ENCODE assay signal across 24 cellular contexts in the genomic region with DNA sequence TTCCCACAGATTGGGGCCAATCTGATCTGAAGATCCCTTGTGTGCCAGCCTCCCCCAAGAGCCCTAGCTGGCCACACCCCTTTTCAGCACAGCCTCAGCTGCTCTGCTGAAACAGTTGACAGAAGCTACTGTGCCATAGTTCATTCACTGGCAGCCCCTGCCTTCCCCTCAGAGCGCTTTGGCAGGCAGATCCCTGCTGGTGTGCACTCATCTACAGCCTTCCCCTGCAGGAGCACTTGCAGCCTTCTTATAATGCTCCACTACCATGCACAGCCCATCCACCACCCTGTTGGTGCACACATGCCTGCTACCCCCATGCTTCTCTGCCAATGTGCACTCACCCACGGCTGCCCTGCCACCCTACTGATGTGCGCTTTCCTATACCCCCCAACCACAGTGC.
DNase-seq lines count a peak whose midpoint lies in the region; FAIRE-seq and TF ChIP-seq lines count a peak whose summit lies in the region.
"Had no signal": no experiment of that assay in that cellular context is flagged by ENCODE, and none has a peak within 500 bp of the region (broad histone marks: within the 10 kb centered on the region; RNA-seq: fewer than 3 reads in every experiment).

No MANE protein-coding gene starts in this region.

- H4K20me1 ChIP-seq in astrocyte (ENCODE audit: insufficient read depth, low read length), result no peaks in the 10 kb centered on the region

- H3K27me3 Mint-ChIP-seq in HFFc6 (ENCODE audit: insufficient read depth) (peaks cover 5% of the 10 kb centered on the region), astrocyte (ENCODE audit: low read depth, unreplicated experiment) (peaks cover 11% of the 10 kb centered on the region)
- H3K27me3 Mint-ChIP-seq: activated CD4-positive, alpha-beta T cell treated with anti-CD3 and anti-CD28 coated beads, Interleukin-2, amount 10 ng/mL, durations not matched to agents 7 days and 5 days; CD4-positive, CD25-positive, alpha-beta regulatory T cell; central memory CD8-positive, alpha-beta T cell; stimulated activated naive CD8-positive, alpha-beta T cell treated with anti-CD3 and anti-CD28 coated beads, Interleukin-15, amount 100 ng/mL, for 72 hours had no signal

- no peak overlapping the region for H4K8ac ChIP-seq in trophoblast cell (ENCODE audit: low read depth, low read length)

- H3K27ac ChIP-seq in astrocyte (ENCODE audit: low read depth, low read length) (no peak overlapping the region), trophoblast cell (ENCODE audit: low read depth, low read length) (no peak overlapping the region)
- H3K27ac ChIP-seq: gastroesophageal sphincter, KMS-11, transverse colon had no signal

- H2AFZ ChIP-seq in astrocyte (ENCODE audit: low read depth, low read length), result no peak overlapping the region
- H2AFZ ChIP-seq in trophoblast cell (ENCODE audit: insufficient read depth, low read length, poor library complexity), result no peak overlapping the region

- H3K4me1 Mint-ChIP-seq in HFFc6 (ENCODE audit: low read depth) (peaks cover 14% of the 10 kb centered on the region), astrocyte (ENCODE audit: low read depth, unreplicated experiment) (peaks cover 9% of the 10 kb centered on the region)
- H3K4me1 Mint-ChIP-seq: activated CD4-positive, alpha-beta T cell treated with anti-CD3 and anti-CD28 coated beads, Interleukin-2, amount 10 ng/mL, durations not matched to agents 7 days and 5 days; CD4-positive, CD25-positive, alpha-beta regulatory T cell; central memory CD8-positive, alpha-beta T cell; stimulated activated naive CD8-positive, alpha-beta T cell treated with anti-CD3 and anti-CD28 coated beads, Interleukin-15, amount 100 ng/mL, for 72 hours had no signal

- H3K4me2 ChIP-seq in astrocyte (ENCODE audit: low read length) (peak overlapping the region; percentile 66), trophoblast cell (ENCODE audit: low read length) (no peak overlapping the region)
- H3K4me2 ChIP-seq: KMS-11 had no signal

- no peak for TF ChIP-seq CTCF in AG04449 (IDR thresholded peaks at IDR 0.05; ENCODE audit: insufficient read depth, low read length, missing control alignments)
- TF ChIP-seq CTCF in HFFc6 (IDR thresholded peaks at IDR 0.05), result no peak
- TF ChIP-seq CTCF in astrocyte (IDR thresholded peaks at IDR 0.05; ENCODE audit: insufficient read depth, low read depth, low read length), result no peak
- TF ChIP-seq CTCF in GM10266 (IDR thresholded peaks at IDR 0.05; ENCODE audit: control insufficient read depth, insufficient read depth, low read depth, missing control alignments), result no peak

- H3K9ac ChIP-seq in astrocyte (ENCODE audit: low read length) (no peak overlapping the region), trophoblast cell (ENCODE audit: low read length) (no peak overlapping the region)
- H3K9ac ChIP-seq: KMS-11 had no signal

- H3K4me3 Mint-ChIP-seq in HFFc6 (peak overlapping the region; percentile 73; the same call in 1 of the 2 replicates), astrocyte (ENCODE audit: unreplicated experiment) (no peak overlapping the region)
- H3K4me3 Mint-ChIP-seq: activated CD4-positive, alpha-beta T cell treated with anti-CD3 and anti-CD28 coated beads, Interleukin-2, amount 10 ng/mL, durations not matched to agents 7 days and 5 days; activated T-cell treated with anti-CD3 and anti-CD28 coated beads, Interleukin-2, amount 50 U/mL, for 72 hours; CD4-positive, CD25-positive, alpha-beta regulatory T cell; central memory CD8-positive, alpha-beta T cell; stimulated activated naive CD8-positive, alpha-beta T cell treated with anti-CD3 and anti-CD28 coated beads, Interleukin-15, amount 100 ng/mL, for 72 hours had no signal

- no peak overlapping the region for H2BK5ac ChIP-seq in trophoblast cell (ENCODE audit: low read depth, low read length, poor library complexity)

- H3K4me1 ChIP-seq in astrocyte (ENCODE audit: insufficient read depth, low read length) (no peaks in the 10 kb centered on the region), trophoblast cell (ENCODE audit: control insufficient read depth in 1 of 2, insufficient read depth in 2 of 2, low read length in 2 of 2) (no peaks in the 10 kb centered on the region)
- H3K4me1 ChIP-seq: gastroesophageal sphincter, transverse colon had no signal

- H2BK120ac ChIP-seq in trophoblast cell (ENCODE audit: insufficient read depth, low read length, poor library complexity), result no peak overlapping the region

- H3K79me2 ChIP-seq in astrocyte (ENCODE audit: insufficient read depth, low read length) (no peaks in the 10 kb centered on the region), trophoblast cell (ENCODE audit: control insufficient read depth, insufficient read depth, low read length, poor library complexity) (no peaks in the 10 kb centered on the region)

- no peaks in the 10 kb centered on the region for H3K9me3 ChIP-seq in astrocyte (ENCODE audit: insufficient read depth, low read depth, low read length)
- H3K9me3 ChIP-seq in trophoblast cell (ENCODE audit: insufficient read depth, low read depth, low read length), result peaks cover 2% of the 10 kb centered on the region
- H3K9me3 ChIP-seq: gastroesophageal sphincter, transverse colon had no signal

- CTCF ChIA-PET in AG04449 (lab: Yijun Ruan, JAX), result interaction anchor here (0.8 to 2.2 kb wide), 8 partner anchors 12 to 817 kb away, joined by 3 to 11 read pairs (median 3); no protein-coding TSS in a partner anchor

- no peak overlapping the region for H3K14ac ChIP-seq in trophoblast cell (ENCODE audit: low read length)

- H3K36me3 ChIP-seq in astrocyte (ENCODE audit: insufficient read depth, low read length) (no peaks in the 10 kb centered on the region), trophoblast cell (ENCODE audit: control insufficient read depth in 1 of 2, insufficient read depth in 2 of 2, low read length in 2 of 2) (no peaks in the 10 kb centered on the region)
- H3K36me3 ChIP-seq: gastroesophageal sphincter, transverse colon had no signal

- H4K91ac ChIP-seq in trophoblast cell (ENCODE audit: low read depth, low read length), result no peak overlapping the region

- H3K27ac Mint-ChIP-seq in HFFc6, result no peak overlapping the region
- H3K27ac Mint-ChIP-seq in astrocyte (ENCODE audit: unreplicated experiment), result no peak overlapping the region
- H3K27ac Mint-ChIP-seq: activated CD4-positive, alpha-beta T cell treated with anti-CD3 and anti-CD28 coated beads, Interleukin-2, amount 10 ng/mL, durations not matched to agents 7 days and 5 days; activated T-cell treated with anti-CD3 and anti-CD28 coated beads, Interleukin-2, amount 50 U/mL, for 72 hours; CD4-positive, CD25-positive, alpha-beta regulatory T cell; progenitor cell of endocrine pancreas; stimulated activated naive CD8-positive, alpha-beta T cell treated with anti-CD3 and anti-CD28 coated beads, Interleukin-15, amount 100 ng/mL, for 72 hours had no signal

- H3K18ac ChIP-seq in trophoblast cell (ENCODE audit: low read length), result no peak overlapping the region

- POLR2A ChIA-PET in AG04449 (lab: Yijun Ruan, JAX), result interaction anchor here (0.7 kb wide), 1 partner anchor 347 kb away, joined by 3 read pairs; no protein-coding TSS in a partner anchor

- no peak overlapping the region for H2BK12ac ChIP-seq in trophoblast cell (ENCODE audit: low read length)

- no peak overlapping the region for H2AK5ac ChIP-seq in trophoblast cell (ENCODE audit: low read length)

- no peak overlapping the region for H4K12ac ChIP-seq in trophoblast cell (ENCODE audit: low read depth, low read length)

- H3K23ac ChIP-seq in trophoblast cell (ENCODE audit: low read length), result no peak overlapping the region

- no peaks in the 10 kb centered on the region for H3K79me1 ChIP-seq in trophoblast cell (ENCODE audit: low read length)

- DNase-seq in AG04449 (ENCODE audit: low read depth, low spot score) (no peak), HFFc6 (no peak), astrocyte (ENCODE audit: low read depth) (no peak), trophoblast cell (no peak), GM10266 (ENCODE audit: extremely low spot score) (no peak), AG20443 (ENCODE audit: low spot score) (no peak)
- no peak for DNase-seq in NK-92 treated with Interleukin-12 subunit alpha and Interleukin-12 subunit beta, amount 100 ng/mL, for 24 hours (lab: John Stamatoyannopoulos, UW)
- DNase-seq: activated CD4-positive, alpha-beta T cell treated with anti-CD3 and anti-CD28 coated beads, Interleukin-2, amount 10 ng/mL, durations not matched to agents 7 days and 5 days; activated naive CD4-positive, alpha-beta T cell treated with Interleukin-2 at 50 U/mL for 16 hours; activated T-cell treated with anti-CD3 and anti-CD28 coated beads, Interleukin-2, amount 50 U/mL, for 72 hours; CD4-positive, CD25-positive, alpha-beta regulatory T cell; dermis blood vessel endothelial cell; DMS153; NCI-H1436 treated with DMSO at 0.1 percent for 48 hours; RPMI8226; stimulated activated CD4-positive, alpha-beta T cell treated with anti-CD3 and anti-CD28 coated beads, Interleukin-15, amount 100 ng/mL, for 24 hours; stimulated activated naive CD8-positive, alpha-beta T cell treated with anti-CD3 and anti-CD28 coated beads, Interleukin-15, amount 100 ng/mL, for 72 hours; T-helper 2 cell; transverse colon had no signal

- H3K4ac ChIP-seq in trophoblast cell (ENCODE audit: low read depth, low read length), result no peak overlapping the region

- no CpG with 5 or more reads among the region's 3 CpGs for WGBS in trophoblast cell (ENCODE audit: extremely low coverage, insufficient coverage, insufficient read length)

- H3K9me3 Mint-ChIP-seq in HFFc6 (no peaks in the 10 kb centered on the region), astrocyte (ENCODE audit: unreplicated experiment) (no peaks in the 10 kb centered on the region)

- FAIRE-seq in astrocyte (lab: Jason Lieb, UNC), result no peak
- FAIRE-seq: endometrium had no signal

- peak overlapping the region; percentile 6; the same call in 1 of the 2 replicates for H3K4me3 ChIP-seq in AG04449 (ENCODE audit: low read depth, low read length)
- H3K4me3 ChIP-seq in astrocyte (ENCODE audit: insufficient read depth, low read depth, low read length), result no peak overlapping the region
- peak overlapping the region; percentile 12 for H3K4me3 ChIP-seq in trophoblast cell (ENCODE audit: low read depth, low read length)
- H3K4me3 ChIP-seq: gastroesophageal sphincter, transverse colon had no signal

- H3K27me3 ChIP-seq in astrocyte (ENCODE audit: insufficient read depth, low read length), result no peaks in the 10 kb centered on the region
- H3K27me3 ChIP-seq in trophoblast cell (ENCODE audit: insufficient read depth, low read length), result no peaks in the 10 kb centered on the region
- H3K27me3 ChIP-seq: gastroesophageal sphincter, transverse colon had no signal

- H3K36me3 Mint-ChIP-seq in HFFc6 (ENCODE audit: low read depth) (no peaks in the 10 kb centered on the region), astrocyte (ENCODE audit: low read depth, unreplicated experiment) (no peaks in the 10 kb centered on the region)
- H3K36me3 Mint-ChIP-seq: CD4-positive, CD25-positive, alpha-beta regulatory T cell had no signal
